Comparison of ENCODE assay signal across 19 cellular contexts in genomic region chr15:35195649-35196048, GRCh38.
"Had no signal": no experiment of that assay in that cellular context is flagged by ENCODE, and none has a peak within 500 bp of the region (broad histone marks: within the 10 kb centered on the region; RNA-seq: fewer than 3 reads in every experiment).

No MANE protein-coding gene starts in this region.

- H3K4me3 ChIP-seq: esophagus muscularis mucosa, gastroesophageal sphincter, lung, stomach, thoracic aorta, transverse colon had no signal

- H3K4me3 Mint-ChIP-seq: naive B cell, nephron had no signal

- H3K4me1 ChIP-seq: stomach, transverse colon had no signal

- H3K27ac Mint-ChIP-seq: naive B cell, nephron had no signal

- ATAC-seq: gastroesophageal sphincter, left colon, left ventricle myocardium superior, right cardiac atrium had no signal

- H3K27ac ChIP-seq: epithelial cell of prostate, esophagus muscularis mucosa, gastroesophageal sphincter, stomach, thoracic aorta, transverse colon had no signal

- H3K4me1 Mint-ChIP-seq: naive B cell, nephron had no signal

- DNase-seq: effector memory CD4-positive, alpha-beta T cell; glutamatergic neuron; left colon; left ventricle myocardium superior; mesenchymal stem cell; naive B cell; small intestine; stimulated activated CD4-positive, alpha-beta T cell treated with anti-CD3 and anti-CD28 coated beads, Interleukin-12 subunit alpha, Interleukin-12 subunit beta, amount 100 ng/mL, for 4 hours; stimulated activated naive CD4-positive, alpha-beta T cell; stomach; substantia nigra; transverse colon had no signal

- H3K36me3 ChIP-seq: esophagus muscularis mucosa, gastroesophageal sphincter, stomach, thoracic aorta, transverse colon had no signal

- H3K27me3 ChIP-seq: esophagus muscularis mucosa, gastroesophageal sphincter, stomach, transverse colon had no signal
